ENCODE assay signal across 8 cellular contexts in the genomic region with DNA sequence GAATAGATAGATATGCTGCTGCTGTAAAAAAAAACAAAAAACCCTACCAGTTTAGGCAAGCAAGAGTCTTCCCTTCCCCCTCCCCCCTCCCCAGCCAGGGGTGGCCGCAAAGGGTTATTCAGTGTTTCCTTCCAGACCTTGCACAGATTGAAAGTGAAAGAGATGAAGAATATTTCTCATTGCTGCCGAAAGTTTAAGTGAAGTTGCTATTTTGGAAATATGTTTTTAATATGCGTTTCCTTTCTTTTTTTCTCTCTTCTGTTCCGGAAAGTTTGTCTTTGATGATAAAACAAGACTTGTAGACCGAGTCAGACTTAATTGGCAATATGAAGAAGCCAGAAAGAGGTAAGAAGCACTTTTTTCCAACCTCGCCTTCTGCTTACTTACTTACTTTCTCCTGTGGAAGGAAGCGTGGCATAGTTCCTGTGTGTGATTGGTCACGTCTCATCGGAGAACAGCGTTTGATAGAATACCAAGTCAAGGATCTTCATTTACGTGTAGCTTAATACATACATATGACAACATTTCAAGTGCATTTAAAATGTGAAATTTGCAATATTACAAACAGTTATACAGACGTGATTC. TPM values are rescaled to one million over a fixed set of nuclear protein-coding genes. Genes with fewer than 3 reads are reported as not detected.
DNase-seq lines count a peak whose midpoint lies in the region; ATAC-seq and TF ChIP-seq lines count a peak whose summit lies in the region.

No MANE protein-coding gene starts in this region.

- no peak for TF ChIP-seq CTCF in right atrium auricular region (IDR thresholded peaks at IDR 0.05)
- no peak for TF ChIP-seq CTCF in H9 (conservative IDR thresholded peaks at IDR 0.05)

- no peak overlapping the region for H3K4me3 ChIP-seq in right atrium auricular region

- peaks cover 43% of the 10 kb centered on the region for H3K4me1 Mint-ChIP-seq in activated CD4-positive, alpha-beta T cell treated with anti-CD3 and anti-CD28 coated beads, Interleukin-2, amount 10 ng/mL, durations not matched to agents 7 days and 5 days
- no peaks in the 10 kb centered on the region for H3K4me1 Mint-ChIP-seq in H9

- H3K4me1 ChIP-seq in right atrium auricular region: no peaks in the 10 kb centered on the region
- no peaks in the 10 kb centered on the region for H3K4me1 ChIP-seq in H9 (ENCODE audit: insufficient read depth, low read length)

- no peak overlapping the region for H3K14ac ChIP-seq in H9 (ENCODE audit: insufficient read depth, low read length)

- peaks cover 24% of the 10 kb centered on the region for H3K36me3 Mint-ChIP-seq in activated CD4-positive, alpha-beta T cell treated with anti-CD3 and anti-CD28 coated beads, Interleukin-2, amount 10 ng/mL, durations not matched to agents 7 days and 5 days (ENCODE audit: low read depth)
- peaks cover 54 to 77% (median 67%) of the 10 kb centered on the region in 3 experiments for H3K36me3 Mint-ChIP-seq in H9 (ENCODE audit: insufficient read depth in 1 of 3, low read depth in 3 of 3)

- no peak overlapping the region for H2BK15ac ChIP-seq in H9 (ENCODE audit: low read depth, low read length)

- H4K20me1 ChIP-seq in H9 (ENCODE audit: control insufficient read depth, insufficient read depth, insufficient read length): no peaks in the 10 kb centered on the region

- peak overlapping the region; percentile 95 for H3K27ac Mint-ChIP-seq in activated CD4-positive, alpha-beta T cell treated with anti-CD3 and anti-CD28 coated beads, Interleukin-2, amount 10 ng/mL, durations not matched to agents 7 days and 5 days
- no peak overlapping the region for H3K27ac Mint-ChIP-seq in H9

- no peak overlapping the region for H2BK120ac ChIP-seq in H9 (ENCODE audit: low read depth, low read length, poor library complexity, severe bottlenecking)

- H3K9me3 ChIP-seq in right atrium auricular region: no peaks in the 10 kb centered on the region
- H3K9me3 ChIP-seq in H9 (ENCODE audit: control insufficient read depth, low read depth, low read length): no peaks in the 10 kb centered on the region

- H3K79me2 ChIP-seq in H9 (ENCODE audit: insufficient read depth, low read length): no peaks in the 10 kb centered on the region

- H2BK20ac ChIP-seq in H9 (ENCODE audit: low read depth, low read length, poor library complexity, severe bottlenecking): no peak overlapping the region

- CTCF ChIA-PET in activated CD4-positive, alpha-beta T cell treated with anti-CD3 and anti-CD28 coated beads, Interleukin-2, amount 10 ng/mL, durations not matched to agents 7 days and 5 days (lab: Charles Lee): interaction anchor here (1.1 to 1.8 kb wide), 2 partner anchors 13 to 21 kb away, joined by 3 to 9 read pairs; no protein-coding TSS in a partner anchor

- no peak overlapping the region for H3K56ac ChIP-seq in H9 (ENCODE audit: insufficient read length, low read depth, low read length)

- H2BK12ac ChIP-seq in H9 (ENCODE audit: insufficient read length, low read depth, low read length): no peak overlapping the region

- H3K23ac ChIP-seq in H9 (ENCODE audit: insufficient read length, low read depth, low read length): no peak overlapping the region

- no peaks in the 10 kb centered on the region for H3K79me1 ChIP-seq in H9 (ENCODE audit: insufficient read depth, low read depth, low read length, poor library complexity, severe bottlenecking)

- no peaks in the 10 kb centered on the region for H3K9me3 Mint-ChIP-seq in activated CD4-positive, alpha-beta T cell treated with anti-CD3 and anti-CD28 coated beads, Interleukin-2, amount 10 ng/mL, durations not matched to agents 7 days and 5 days
- peaks cover 51 to 52% of the 10 kb centered on the region in 2 experiments for H3K9me3 Mint-ChIP-seq in H9

- H3K36me3 ChIP-seq in right atrium auricular region: peaks cover 16% of the 10 kb centered on the region

- H3K18ac ChIP-seq in H9 (ENCODE audit: insufficient read length, low read depth, low read length): no peak overlapping the region

- TF ChIP-seq POLR2A in erythroblast (IDR thresholded peaks at IDR 0.05; ENCODE audit: low read length): no peak

- no peaks in the 10 kb centered on the region for H3K23me2 ChIP-seq in H9 (ENCODE audit: insufficient read length, low read depth, low read length, poor library complexity, severe bottlenecking)

- no peak overlapping the region for H2AFZ ChIP-seq in H9 (ENCODE audit: low read length)

- ATAC-seq in GM18861 (IDR thresholded peaks at IDR 0.05; ENCODE audit: unreplicated experiment) (peak; percentile 53), HG02885 (IDR thresholded peaks at IDR 0.05; ENCODE audit: poor library complexity, unreplicated experiment) (peak; percentile 75)

- H3K27me3 Mint-ChIP-seq in activated CD4-positive, alpha-beta T cell treated with anti-CD3 and anti-CD28 coated beads, Interleukin-2, amount 10 ng/mL, durations not matched to agents 7 days and 5 days: no peaks in the 10 kb centered on the region
- H3K27me3 Mint-ChIP-seq in H9 (ENCODE audit: low read depth): no peaks in the 10 kb centered on the region

- H3T11ph ChIP-seq in H9 (ENCODE audit: low read length): no peak overlapping the region

- H3K4me2 ChIP-seq in H9 (ENCODE audit: insufficient read depth, insufficient read length, low read length): no peak overlapping the region

- H3K27me3 ChIP-seq in right atrium auricular region (no peaks in the 10 kb centered on the region), H9 (ENCODE audit: insufficient read depth, low read length) (no peaks in the 10 kb centered on the region)

- H4K5ac ChIP-seq in H9 (ENCODE audit: insufficient read length, low read depth, low read length): no peak overlapping the region

- H3K27ac ChIP-seq in right atrium auricular region: peak overlapping the region; percentile 7 to 11
- peak overlapping the region; percentile 62 for H3K27ac ChIP-seq in temporal lobe (ENCODE audit: low read depth, low read length)
- H3K27ac ChIP-seq in H9 (ENCODE audit: insufficient read length, low read depth, low read length): no peak overlapping the region

- POLR2A ChIA-PET in activated CD4-positive, alpha-beta T cell treated with anti-CD3 and anti-CD28 coated beads, Interleukin-2, amount 10 ng/mL, durations not matched to agents 7 days and 5 days (lab: Charles Lee): no interaction called here

- H4K91ac ChIP-seq in H9 (ENCODE audit: insufficient read length, low read depth, low read length): no peak overlapping the region

- H2BK5ac ChIP-seq in H9 (ENCODE audit: insufficient read length, low read length): no peak overlapping the region

- no peak overlapping the region for H3K9ac ChIP-seq in H9 (ENCODE audit: extremely low read depth, insufficient read length, low read length)

- peak; percentile 73 for DNase-seq in activated CD4-positive, alpha-beta T cell treated with anti-CD3 and anti-CD28 coated beads, Interleukin-2, amount 10 ng/mL, durations not matched to agents 7 days and 5 days
- no peak for DNase-seq in right atrium auricular region (ENCODE audit: low spot score)
- no peak for DNase-seq in erythroblast (lab: John Stamatoyannopoulos, UW)
- no peak for DNase-seq in H9
- DNase-seq in HCEC 1CT: no peak

- no CpG with 5 or more reads among the region's 12 CpGs for WGBS in H9 (ENCODE audit: extremely low coverage, insufficient read length, low lambda C conversion rate)

- no peak overlapping the region for H2AK5ac ChIP-seq in H9 (ENCODE audit: insufficient read length, low read length)

- H3K4ac ChIP-seq in H9 (ENCODE audit: low read depth, low read length): no peak overlapping the region

- H3K4me3 Mint-ChIP-seq in activated CD4-positive, alpha-beta T cell treated with anti-CD3 and anti-CD28 coated beads, Interleukin-2, amount 10 ng/mL, durations not matched to agents 7 days and 5 days: peak overlapping the region; percentile 84
- no peak overlapping the region for H3K4me3 Mint-ChIP-seq in H9

- no peak overlapping the region for H4K8ac ChIP-seq in H9 (replicated peaks; ENCODE audit: insufficient read length, low read depth, low read length)

RNA-seq across cellular contexts. Expression of gene CLCN4, which starts 58.4 kb away (rescaled TPM):
- not detected for total RNA-seq in activated CD4-positive, alpha-beta T cell treated with anti-CD3 and anti-CD28 coated beads, Interleukin-2, amount 10 ng/mL, durations not matched to agents 7 days and 5 days
- total RNA-seq in right atrium auricular region (10 to 100 TPM; 15.6 to 37.6 TPM), temporal lobe (66.1 TPM), H9 (2021) (4.7 and 6.9 TPM in 2 replicates)
